In genomic region chr5:98769256-98770157, GRCh38 we compare ENCODE assay signal across 8 cellular contexts. TPM values are rescaled to one million over a fixed set of nuclear protein-coding genes. Genes with fewer than 3 reads are reported as not detected.
DNase-seq lines count a peak whose midpoint lies in the region; FAIRE-seq and TF ChIP-seq lines count a peak whose summit lies in the region.

No MANE protein-coding gene starts in this region.

- peaks cover 19% of the 10 kb centered on the region for H3K36me3 ChIP-seq in skeletal muscle satellite cell (ENCODE audit: insufficient read depth, low read length)

- peak overlapping the region; percentile 97 for H3K27ac ChIP-seq in AG04450 (ENCODE audit: low read depth, low read length)

- H3K36me3 Mint-ChIP-seq in immature natural killer cell = no peaks in the 10 kb centered on the region

- H3K4me3 ChIP-seq in AG04450 (ENCODE audit: low read depth, low read length) (peak overlapping the region; percentile 92), skeletal muscle satellite cell (ENCODE audit: low read length) (peak overlapping the region; percentile 91)

- peaks cover 46 to 63% of the 10 kb centered on the region in 2 donors for H3K4me1 Mint-ChIP-seq in immature natural killer cell

- H3K9me3 ChIP-seq in AG04450 (ENCODE audit: control insufficient read depth, insufficient read depth, low read length) (no peaks in the 10 kb centered on the region; the same call in 1 of the 2 replicates), skeletal muscle satellite cell (replicated peaks; ENCODE audit: low read length) (no peaks in the 10 kb centered on the region)

- peak overlapping the region in 1 of 6 donors; percentile 42 for H3K27ac Mint-ChIP-seq in immature natural killer cell

- H3K27me3 Mint-ChIP-seq in immature natural killer cell (ENCODE audit: low read depth in 3 of 3) = peaks cover 39 to 52% (median 47%) of the 10 kb centered on the region in 3 donors

- peak; percentile 25 for TF ChIP-seq CTCF in AG04450 (IDR thresholded peaks at IDR 0.05; ENCODE audit: low read depth, low read length)

- H3K27me3 ChIP-seq in AG04450 (ENCODE audit: control insufficient read depth, insufficient read depth, low read length) (no peaks in the 10 kb centered on the region), skeletal muscle satellite cell (ENCODE audit: control insufficient read depth, insufficient read depth, low read length) (no peaks in the 10 kb centered on the region)

- H3K9ac ChIP-seq in skeletal muscle satellite cell (ENCODE audit: low read depth, low read length) = peak overlapping the region; percentile 99

- H3K4me1 ChIP-seq in skeletal muscle satellite cell (ENCODE audit: control insufficient read depth, insufficient read depth, low read length) = peaks cover 17% of the 10 kb centered on the region

- DNase-seq in AG04450 (ENCODE audit: low read depth, low spot score) (peak; percentile 81), GM18507 (ENCODE audit: extremely low spot score, insufficient read length, low read depth) (no peak), RPMI8226 (peak; percentile 36), brain pericyte (ENCODE audit: low read depth, low spot score) (peak; percentile 90), immature natural killer cell (peak; percentile 3 to 14 (median 12)), HK-2 (ENCODE audit: unreplicated experiment) (no peak), SIG-M5 (lab: John Stamatoyannopoulos, UW) (no peak)

- POLR2A ChIA-PET in AG04450 (lab: Yijun Ruan, JAX) = interaction anchor here (0.7 to 4.1 kb wide), 18 partner anchors 20 to 1236 kb away, joined by 3 to 30 read pairs (median 4); no protein-coding TSS in a partner anchor

- peak; percentile 18 for FAIRE-seq in GM18507 (lab: Jason Lieb, UNC)

- H3K4me2 ChIP-seq in skeletal muscle satellite cell (ENCODE audit: low read length) = peak overlapping the region; percentile 88

- CTCF ChIA-PET in AG04450 (lab: Charles Lee) = interaction anchor here (0.6 to 5.4 kb wide), 50 partner anchors 10 to 1538 kb away, joined by 3 to 38 read pairs (median 5); no protein-coding TSS in a partner anchor

- peak overlapping the region; percentile 82 to 97 (median 95) for H3K4me3 Mint-ChIP-seq in immature natural killer cell

- peaks cover 0 to 4% (median 0%) of the 10 kb centered on the region in 6 donors for H3K9me3 Mint-ChIP-seq in immature natural killer cell

RNA-seq across cellular contexts. Expression of gene RGMB, which starts 4.0 kb away (rescaled TPM):
- polyA plus RNA-seq in AG04450 (2011; rRNA removed) = 53.6 and 57.7 TPM in 2 replicates
- 81.7 and 99.1 TPM in 2 replicates for polyA minus RNA-seq in AG04450 (2011; rRNA and poly(A)+ RNA removed)
- under 1 TPM in 1 of 3 donors, not detected in 2; 0.27 TPM for polyA plus RNA-seq in immature natural killer cell
- total RNA-seq in skeletal muscle satellite cell (2012; rRNA removed) = 30.7 and 89.3 TPM in 2 replicates

Comparison
In these comparisons a context has a peak if more than half of its experiments do, and no peak if none do; other contexts are left out.
1. DNase-seq: peak in AG04450 (single experiment), RPMI8226 (single experiment), brain pericyte (single experiment) and immature natural killer cell (3 of 3); none in GM18507 (single experiment), HK-2 (single experiment) and SIG-M5 (single experiment).
2. RNA of gene RGMB, which starts 4.0 kb away (polyA plus RNA-seq): 53.6 to 57.7 TPM in AG04450; 0.27 TPM in immature natural killer cell; every median in the first group is over 10 times any median in the second.